In genomic region chr1:24961961-24962861, GRCh38 we compare ENCODE assay signal across 13 cellular contexts. TPM values are rescaled to one million over a fixed set of nuclear protein-coding genes. Genes with fewer than 3 reads are reported as not detected.
DNase-seq lines count a peak whose midpoint lies in the region; ATAC-seq and TF ChIP-seq lines count a peak whose summit lies in the region.
"Had no signal": no experiment of that assay in that cellular context is flagged by ENCODE, and none has a peak within 500 bp of the region (broad histone marks: within the 10 kb centered on the region; RNA-seq: fewer than 3 reads in every experiment).

No MANE protein-coding gene starts in this region.

- peaks cover 87% of the 10 kb centered on the region for H3K4me1 Mint-ChIP-seq in activated naive CD4-positive, alpha-beta T cell treated with anti-CD3 and anti-CD28 coated beads, Interleukin-2, amount 10 ng/mL, durations not matched to agents 7 days and 5 days
- no peaks in the 10 kb centered on the region for H3K4me1 Mint-ChIP-seq in endodermal cell

- ATAC-seq in RWPE2 (ENCODE audit: low read depth) (no peak), HG03442 (IDR thresholded peaks at IDR 0.05; ENCODE audit: unreplicated experiment) (no peak), HG02840 (IDR thresholded peaks at IDR 0.05; ENCODE audit: low FRiP score, unreplicated experiment) (no peak), GM18520 (IDR thresholded peaks at IDR 0.05; ENCODE audit: unreplicated experiment) (no peak)

- intact Hi-C loops in stomach (cut with DNase I; ENCODE audit: low total_unique reads): no loop called here

- H3K9me3 ChIP-seq in RWPE2 (ENCODE audit: severe bottlenecking) (no peaks in the 10 kb centered on the region), endodermal cell (ENCODE audit: control insufficient read depth, low read length) (no peaks in the 10 kb centered on the region), stomach (no peaks in the 10 kb centered on the region)
- H3K9me3 ChIP-seq: esophagus muscularis mucosa had no signal

- peak overlapping the region; percentile 91 for H3K27ac Mint-ChIP-seq in activated naive CD4-positive, alpha-beta T cell treated with anti-CD3 and anti-CD28 coated beads, Interleukin-2, amount 10 ng/mL, durations not matched to agents 7 days and 5 days
- H3K27ac Mint-ChIP-seq in endodermal cell: no peak overlapping the region

- H3K27me3 ChIP-seq in RWPE2 (ENCODE audit: insufficient read depth, poor library complexity, severe bottlenecking) (no peaks in the 10 kb centered on the region), endodermal cell (ENCODE audit: control insufficient read depth, insufficient read depth, low read length, poor library complexity, severe bottlenecking) (no peaks in the 10 kb centered on the region), stomach (peaks cover 0 to 69% (median 2%) of the 10 kb centered on the region in 3 donors)

- peaks cover 63% of the 10 kb centered on the region for H3K36me3 Mint-ChIP-seq in activated naive CD4-positive, alpha-beta T cell treated with anti-CD3 and anti-CD28 coated beads, Interleukin-2, amount 10 ng/mL, durations not matched to agents 7 days and 5 days
- H3K36me3 Mint-ChIP-seq in endodermal cell (ENCODE audit: low read depth): no peaks in the 10 kb centered on the region

- H3K9ac ChIP-seq in endodermal cell (ENCODE audit: extremely low read depth, low read length, poor library complexity, severe bottlenecking): no peak overlapping the region
- H3K9ac ChIP-seq: parathyroid adenoma had no signal

- no peaks in the 10 kb centered on the region for H3K4me1 ChIP-seq in RWPE2 (ENCODE audit: insufficient read depth, poor library complexity, severe bottlenecking)
- H3K4me1 ChIP-seq in endodermal cell (ENCODE audit: control insufficient read depth, insufficient read depth, low read length): no peaks in the 10 kb centered on the region
- no peaks in the 10 kb centered on the region for H3K4me1 ChIP-seq in stomach
- H3K4me1 ChIP-seq: esophagus muscularis mucosa, parathyroid adenoma had no signal

- no peak for TF ChIP-seq POLR2A in stomach (IDR thresholded peaks at IDR 0.05)

- H3K27ac ChIP-seq in RWPE2 (ENCODE audit: poor library complexity, severe bottlenecking): no peak overlapping the region
- no peak overlapping the region for H3K27ac ChIP-seq in endodermal cell (ENCODE audit: low read depth, low read length)
- peak overlapping the region in 3 of 5 donors; percentile 11 to 55 (median 41) for H3K27ac ChIP-seq in stomach
- H3K27ac ChIP-seq: esophagus muscularis mucosa, parathyroid adenoma had no signal

- DNase-seq in activated naive CD4-positive, alpha-beta T cell treated with anti-CD3 and anti-CD28 coated beads, Interleukin-2, amount 10 ng/mL, durations not matched to agents 7 days and 5 days: peak; percentile 51
- DNase-seq in activated naive CD4-positive, alpha-beta T cell treated with Interleukin-2 at 50 U/mL for 16 hours: no peak
- peak; percentile 47 for DNase-seq in RWPE2 (ENCODE audit: low spot score)
- peak; percentile 78 for DNase-seq in endodermal cell
- no peak for DNase-seq in stomach
- DNase-seq: mammary epithelial cell, MV-4-11, NCI-H226 had no signal

- H3K36me3 ChIP-seq in RWPE2 (ENCODE audit: low read depth) (no peaks in the 10 kb centered on the region), endodermal cell (ENCODE audit: control insufficient read depth, insufficient read depth, low read length) (no peaks in the 10 kb centered on the region), stomach (no peaks in the 10 kb centered on the region)
- H3K36me3 ChIP-seq: esophagus muscularis mucosa had no signal

- peak overlapping the region; percentile 96 for H3K4me3 Mint-ChIP-seq in activated naive CD4-positive, alpha-beta T cell treated with anti-CD3 and anti-CD28 coated beads, Interleukin-2, amount 10 ng/mL, durations not matched to agents 7 days and 5 days
- no peak overlapping the region for H3K4me3 Mint-ChIP-seq in endodermal cell

- WGBS in endodermal cell (ENCODE audit: insufficient coverage in 1 of 2, insufficient read length in 1 of 2), 2 experiments: 88 to 93% methylated on average over 24 to 26 of the region's 26 CpGs
- 66 to 73% (median 72%) methylated on average over 25 to 26 of the region's 26 CpGs for WGBS in stomach, 5 donors

- no peak for TF ChIP-seq EP300 in stomach (IDR thresholded peaks at IDR 0.05)

- H3K4me3 ChIP-seq in RWPE2 (ENCODE audit: severe bottlenecking) (no peak overlapping the region), endodermal cell (ENCODE audit: low read length) (no peak overlapping the region), stomach (peak overlapping the region in 1 of 4 donors; percentile 28)
- H3K4me3 ChIP-seq: esophagus muscularis mucosa had no signal

- CTCF ChIA-PET in activated naive CD4-positive, alpha-beta T cell treated with anti-CD3 and anti-CD28 coated beads, Interleukin-2, amount 10 ng/mL, durations not matched to agents 7 days and 5 days (lab: Charles Lee): interaction anchor here (1.1 to 9.2 kb wide), 17 partner anchors 10 to 242 kb away, joined by 3 to 190 read pairs (median 7); partner anchors contain the start of gene RUNX3

- H3K9me3 Mint-ChIP-seq in activated naive CD4-positive, alpha-beta T cell treated with anti-CD3 and anti-CD28 coated beads, Interleukin-2, amount 10 ng/mL, durations not matched to agents 7 days and 5 days: no peaks in the 10 kb centered on the region
- no peaks in the 10 kb centered on the region for H3K9me3 Mint-ChIP-seq in endodermal cell

- no peak for TF ChIP-seq CTCF in RWPE2 (IDR thresholded peaks at IDR 0.05; ENCODE audit: poor library complexity, severe bottlenecking)
- TF ChIP-seq CTCF in endodermal cell (conservative IDR thresholded peaks at IDR 0.05): peak; percentile 75
- no peak for TF ChIP-seq CTCF in stomach (IDR thresholded peaks at IDR 0.05)

- H3K27me3 Mint-ChIP-seq in activated naive CD4-positive, alpha-beta T cell treated with anti-CD3 and anti-CD28 coated beads, Interleukin-2, amount 10 ng/mL, durations not matched to agents 7 days and 5 days: no peaks in the 10 kb centered on the region
- H3K27me3 Mint-ChIP-seq in endodermal cell (ENCODE audit: insufficient read depth): peaks cover 1% of the 10 kb centered on the region

RNA-seq across cellular contexts. Expression of gene RUNX3, which starts 32.1 kb away (rescaled TPM):
- total RNA-seq in endodermal cell (under 1 TPM; 0.24 to 0.31 TPM), stomach (1 to 10 TPM in 3 of 5 donors, under 1 TPM in 1, not detected in 1; 0.29 to 6.1 (median 3.2) TPM)
- polyA plus RNA-seq in endodermal cell (2013, experiment 1 of 2): 0.14 TPM
- 0.17 TPM for polyA plus RNA-seq in endodermal cell (2013, experiment 2 of 2)
- polyA plus RNA-seq in stomach: 1 to 10 TPM; 1.5 to 4.0 (median 2.6) TPM

Comparison
In these comparisons a context has a peak if more than half of its experiments do, and no peak if none do; other contexts are left out.
1. DNase-seq: peak in activated naive CD4-positive, alpha-beta T cell treated with anti-CD3 and anti-CD28 coated beads, Interleukin-2, amount 10 ng/mL, durations not matched to agents 7 days and 5 days (single experiment), RWPE2 (single experiment) and endodermal cell (single experiment); none in activated naive CD4-positive, alpha-beta T cell treated with Interleukin-2 at 50 U/mL for 16 hours (single experiment) and stomach (single experiment).
2. H3K27ac ChIP-seq: peak in stomach (3 of 5); none in RWPE2 (single experiment) and endodermal cell (single experiment).